In genomic region chr2:164840930-164841718, GRCh38 we compare ENCODE assay signal across 8 cellular contexts. TPM values are rescaled to one million over a fixed set of nuclear protein-coding genes. Genes with fewer than 3 reads are reported as not detected.
DNase-seq lines count a peak whose midpoint lies in the region; ATAC-seq and TF ChIP-seq lines count a peak whose summit lies in the region.

No MANE protein-coding gene starts in this region.

- peak; percentile 23 for TF ChIP-seq CTCF in fibroblast of the aortic adventitia (IDR thresholded peaks at IDR 0.05; ENCODE audit: insufficient read depth, low read length)

- DNase-seq in Ammon's horn (ENCODE audit: low spot score) (peak; percentile 25), NCI-H2107 treated with DMSO at 0.1 percent for 48 hours (lab: John Stamatoyannopoulos, UW; ENCODE audit: unreplicated experiment) (peak; percentile 22), fibroblast of the aortic adventitia (ENCODE audit: low read depth) (peak; percentile 64), aorta (peak; percentile 84 to 92)
- peak; percentile 47 for DNase-seq in activated T-cell treated with anti-CD3 and anti-CD28 coated beads, Interleukin-2, amount 50 U/mL, for 24 hours
- DNase-seq in naive thymus-derived CD8-positive, alpha-beta T cell = peak in 2 of 10 donors; percentile 1 to 25

- H3K4me1 Mint-ChIP-seq in activated T-cell treated with anti-CD3 and anti-CD28 coated beads, Interleukin-2, amount 50 U/mL, for 24 hours (ENCODE audit: low read depth) = peaks cover 11% of the 10 kb centered on the region
- peaks cover 2 to 19% (median 10%) of the 10 kb centered on the region in 4 donors for H3K4me1 Mint-ChIP-seq in naive thymus-derived CD8-positive, alpha-beta T cell

- no peaks in the 10 kb centered on the region for H3K36me3 ChIP-seq in aorta (ENCODE audit: control insufficient read depth in 1 of 2, insufficient read depth in 2 of 2, low read length in 1 of 2)

- H3K27ac Mint-ChIP-seq in activated T-cell treated with anti-CD3 and anti-CD28 coated beads, Interleukin-2, amount 50 U/mL, for 24 hours = no peak overlapping the region
- no peak overlapping the region for H3K27ac Mint-ChIP-seq in naive thymus-derived CD8-positive, alpha-beta T cell

- H3K9me3 Mint-ChIP-seq in activated T-cell treated with anti-CD3 and anti-CD28 coated beads, Interleukin-2, amount 50 U/mL, for 24 hours = no peaks in the 10 kb centered on the region
- H3K9me3 Mint-ChIP-seq in naive thymus-derived CD8-positive, alpha-beta T cell = peaks cover 0 to 2% (median 0%) of the 10 kb centered on the region in 9 donors

- ATAC-seq in GM18511 (IDR thresholded peaks at IDR 0.05; ENCODE audit: unreplicated experiment) (peak; percentile 57), HG02973 (IDR thresholded peaks at IDR 0.05; ENCODE audit: unreplicated experiment) (peak; percentile 51), aorta (ENCODE audit: low FRiP score) (peak; percentile 90)
- peak; percentile 42 to 79 for ATAC-seq in naive thymus-derived CD8-positive, alpha-beta T cell

- no peaks in the 10 kb centered on the region for H3K36me3 Mint-ChIP-seq in activated T-cell treated with anti-CD3 and anti-CD28 coated beads, Interleukin-2, amount 50 U/mL, for 24 hours (ENCODE audit: low read depth)
- H3K36me3 Mint-ChIP-seq in naive thymus-derived CD8-positive, alpha-beta T cell = no peaks in the 10 kb centered on the region

- 0 to 1% methylated on average over 86 to 90 of the region's 90 CpGs for WGBS in aorta, 2 donors

- H3K4me3 ChIP-seq in fibroblast of the aortic adventitia (ENCODE audit: low read depth, low read length) (peak overlapping the region; percentile 79), aorta (ENCODE audit: low read length in 2 of 2) (peak overlapping the region; percentile 76 to 94)

- peak overlapping the region; percentile 65 for H3K4me3 Mint-ChIP-seq in activated T-cell treated with anti-CD3 and anti-CD28 coated beads, Interleukin-2, amount 50 U/mL, for 24 hours
- H3K4me3 Mint-ChIP-seq in naive thymus-derived CD8-positive, alpha-beta T cell = peak overlapping the region; percentile 56 to 87 (median 72)

- POLR2A ChIA-PET in naive thymus-derived CD8-positive, alpha-beta T cell (lab: Charles Lee) = no interaction called here

- no peaks in the 10 kb centered on the region for H3K9me3 ChIP-seq in aorta (ENCODE audit: control insufficient read depth, low read length)

- peak overlapping the region; percentile 92 to 97 for H3K27ac ChIP-seq in aorta (ENCODE audit: low read depth in 1 of 2, low read length in 2 of 2)

- intact Hi-C loops in aorta (cut with DNase I) = loop anchor here (2.0 to 5.0 kb wide), 6 partner anchors 14 to 146 kb away; no protein-coding TSS in a partner anchor

- H3K27me3 ChIP-seq in aorta (ENCODE audit: control insufficient read depth in 1 of 2, insufficient read depth in 2 of 2, low read length in 1 of 2) = no peaks in the 10 kb centered on the region

- H3K27me3 Mint-ChIP-seq in activated T-cell treated with anti-CD3 and anti-CD28 coated beads, Interleukin-2, amount 50 U/mL, for 24 hours = peaks cover 62% of the 10 kb centered on the region
- H3K27me3 Mint-ChIP-seq in naive thymus-derived CD8-positive, alpha-beta T cell = peaks cover 25 to 49% (median 31%) of the 10 kb centered on the region in 5 donors

- peaks cover 0 to 2% of the 10 kb centered on the region in 2 donors for H3K4me1 ChIP-seq in aorta (ENCODE audit: control insufficient read depth in 1 of 2, insufficient read depth in 2 of 2, low read length in 2 of 2)

RNA-seq across cellular contexts. Expression of gene COBLL1, which starts 0.5 kb away (rescaled TPM):
- 18.4 and 25.3 TPM in 2 replicates for total RNA-seq in fibroblast of the aortic adventitia (ENCODE audit: low replicate concordance)
- 1 to 10 TPM; 4.2 to 5.6 TPM for total RNA-seq in naive thymus-derived CD8-positive, alpha-beta T cell
- under 1 TPM in 1 of 3 donors, not detected in 2; 0.16 TPM for polyA plus RNA-seq in naive thymus-derived CD8-positive, alpha-beta T cell
- total RNA-seq in aorta = 100 to 1,000 TPM in 1 of 2 donors, 10 to 100 TPM in 1; 63.5 to 101 TPM
- 10 to 100 TPM; 20.2 to 22.1 TPM for polyA plus RNA-seq in aorta
